Comparison of ENCODE assay signal across 18 cellular contexts in the genomic region with DNA sequence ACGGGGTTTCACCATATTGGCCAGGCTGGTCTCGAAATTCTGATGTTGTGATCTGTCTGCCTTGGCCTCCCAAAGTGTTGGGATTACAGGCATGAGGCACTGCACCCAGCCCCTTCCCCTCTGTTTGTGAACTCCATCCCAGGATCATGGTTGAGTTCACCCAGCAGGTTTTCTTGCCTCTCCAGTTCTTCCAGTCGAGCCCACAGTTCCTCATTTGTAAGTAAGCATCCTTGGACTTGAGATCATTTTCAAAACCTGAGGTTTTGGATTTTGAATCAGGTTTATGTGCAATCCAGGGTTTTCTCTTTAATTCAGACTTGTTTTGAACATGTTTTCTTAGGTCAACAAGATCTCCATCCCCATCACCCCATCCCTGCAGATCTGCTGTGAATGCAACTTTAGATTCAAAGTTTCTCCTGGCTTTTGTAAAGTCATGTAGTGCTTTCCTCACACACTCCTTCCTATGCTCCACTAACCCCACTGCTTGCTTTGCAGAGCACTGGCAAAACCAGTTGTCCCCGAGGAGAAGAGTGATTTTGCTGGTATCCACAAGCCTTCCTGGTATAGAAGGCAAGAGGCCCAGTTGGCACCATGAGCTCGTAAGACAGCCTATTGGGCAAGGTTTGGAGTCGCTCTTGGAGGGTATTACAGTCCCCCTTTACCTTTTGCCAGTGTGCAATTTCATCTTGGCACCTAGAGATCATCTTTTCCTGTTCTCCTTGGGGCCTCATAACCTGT. TPM values are rescaled to one million over a fixed set of nuclear protein-coding genes. Genes with fewer than 3 reads are reported as not detected.
A peak's percentile ranks its signal among the peaks of the same experiment; 100 is the strongest.
DNase-seq lines count a peak whose midpoint lies in the region; ATAC-seq and TF ChIP-seq lines count a peak whose summit lies in the region.
"Had no signal": no experiment of that assay in that cellular context is flagged by ENCODE, and none has a peak within 500 bp of the region (broad histone marks: within the 10 kb centered on the region; RNA-seq: fewer than 3 reads in every experiment).

No MANE protein-coding gene starts in this region.

- no peak overlapping the region for H3K4me3 ChIP-seq in endodermal cell (ENCODE audit: low read length)
- H3K4me3 ChIP-seq in vagina, result no peak overlapping the region

- no peak overlapping the region for H3K27ac Mint-ChIP-seq in endodermal cell
- H3K27ac Mint-ChIP-seq in osteocyte (ENCODE audit: unreplicated experiment), result no peak overlapping the region
- H3K27ac Mint-ChIP-seq in activated naive CD4-positive, alpha-beta T cell treated with anti-CD3 and anti-CD28 coated beads for 36 hours, result no peak overlapping the region
- H3K27ac Mint-ChIP-seq: CD4-positive, alpha-beta T cell had no signal

- CTCF ChIA-PET in activated naive CD4-positive, alpha-beta T cell treated with anti-CD3 and anti-CD28 coated beads for 36 hours (lab: Charles Lee), result interaction anchor here (1.3 kb wide), 1 partner anchor 22 kb away, joined by 7 read pairs; no protein-coding TSS in a partner anchor

- H3K36me3 ChIP-seq in endodermal cell (ENCODE audit: control insufficient read depth, insufficient read depth, low read length), result no peaks in the 10 kb centered on the region
- no peaks in the 10 kb centered on the region for H3K36me3 ChIP-seq in vagina

- H3K4me1 Mint-ChIP-seq in endodermal cell (no peaks in the 10 kb centered on the region), osteocyte (ENCODE audit: unreplicated experiment) (no peaks in the 10 kb centered on the region)
- H3K4me1 Mint-ChIP-seq in activated naive CD4-positive, alpha-beta T cell treated with anti-CD3 and anti-CD28 coated beads for 36 hours (ENCODE audit: low read depth), result no peaks in the 10 kb centered on the region

- no peak overlapping the region for H3K9ac ChIP-seq in endodermal cell (ENCODE audit: extremely low read depth, low read length, poor library complexity, severe bottlenecking)

- no peaks in the 10 kb centered on the region for H3K36me3 Mint-ChIP-seq in endodermal cell (ENCODE audit: low read depth)
- H3K36me3 Mint-ChIP-seq in osteocyte (ENCODE audit: unreplicated experiment), result no peaks in the 10 kb centered on the region
- H3K36me3 Mint-ChIP-seq in activated naive CD4-positive, alpha-beta T cell treated with anti-CD3 and anti-CD28 coated beads for 36 hours (ENCODE audit: low read depth), result no peaks in the 10 kb centered on the region

- no peak for ATAC-seq in HG02973 (IDR thresholded peaks at IDR 0.05; ENCODE audit: unreplicated experiment)
- ATAC-seq: HCT116 had no signal

- H3K9me3 ChIP-seq in endodermal cell (ENCODE audit: control insufficient read depth, low read length), result peaks cover 5% of the 10 kb centered on the region
- H3K9me3 ChIP-seq in vagina, result no peaks in the 10 kb centered on the region

- TF ChIP-seq CTCF in endodermal cell (conservative IDR thresholded peaks at IDR 0.05), result no peak
- no peak for TF ChIP-seq CTCF in osteocyte (IDR thresholded peaks at IDR 0.05)
- TF ChIP-seq CTCF in vagina (IDR thresholded peaks at IDR 0.05), result no peak

- H3K4me1 ChIP-seq in endodermal cell (ENCODE audit: control insufficient read depth, insufficient read depth, low read length) (no peaks in the 10 kb centered on the region), vagina (no peaks in the 10 kb centered on the region)

- intact Hi-C loops in vagina (cut with DNase I), result no loop called here
- intact Hi-C loops in activated naive CD4-positive, alpha-beta T cell treated with anti-CD3 and anti-CD28 coated beads for 36 hours (cut with micrococcal nuclease), result no loop called here

- peak; percentile 32 for DNase-seq in activated CD8-positive, alpha-beta memory T cell treated with anti-CD3 and anti-CD28 coated beads for 24 hours
- DNase-seq in activated CD8-positive, alpha-beta memory T cell treated with anti-CD3 and anti-CD28 coated beads, Interleukin-2, amount 50 U/mL, for 4 hours, result no peak
- DNase-seq in endodermal cell (peak; percentile 9), osteocyte (ENCODE audit: extremely low spot score, unreplicated experiment) (peak; percentile 59), vagina (ENCODE audit: extremely low spot score in 2 of 2) (peak; percentile 65 to 79), COLO829 (ENCODE audit: low spot score) (no peak)
- DNase-seq in activated naive CD4-positive, alpha-beta T cell treated with anti-CD3 and anti-CD28 coated beads for 36 hours, result no peak
- DNase-seq: C1 segment of cervical spinal cord; CD4-positive, alpha-beta T cell; DMS153; DND-41; GDM1; IMR-90 had no signal

- H3K27ac ChIP-seq in endodermal cell (ENCODE audit: low read depth, low read length), result no peak overlapping the region
- no peak overlapping the region for H3K27ac ChIP-seq in vagina
- H3K27ac ChIP-seq: 22Rv1 had no signal

- H3K9me3 Mint-ChIP-seq in endodermal cell, result peaks cover 2% of the 10 kb centered on the region
- H3K9me3 Mint-ChIP-seq in osteocyte (ENCODE audit: unreplicated experiment), result no peaks in the 10 kb centered on the region
- H3K9me3 Mint-ChIP-seq in activated naive CD4-positive, alpha-beta T cell treated with anti-CD3 and anti-CD28 coated beads for 36 hours, result no peaks in the 10 kb centered on the region
- H3K9me3 Mint-ChIP-seq: CD4-positive, alpha-beta T cell had no signal

- 71 to 93% methylated on average over 4 to 6 of the region's 6 CpGs for WGBS in endodermal cell (ENCODE audit: insufficient coverage in 1 of 2, insufficient read length in 1 of 2), 2 experiments

- peaks cover 92% of the 10 kb centered on the region for H3K27me3 ChIP-seq in endodermal cell (ENCODE audit: control insufficient read depth, insufficient read depth, low read length, poor library complexity, severe bottlenecking)
- H3K27me3 ChIP-seq in vagina, result no peaks in the 10 kb centered on the region

- H3K4me3 Mint-ChIP-seq in endodermal cell (no peak overlapping the region), osteocyte (ENCODE audit: unreplicated experiment) (no peak overlapping the region)
- H3K4me3 Mint-ChIP-seq in activated naive CD4-positive, alpha-beta T cell treated with anti-CD3 and anti-CD28 coated beads for 36 hours, result no peak overlapping the region
- H3K4me3 Mint-ChIP-seq: CD4-positive, alpha-beta T cell had no signal

- no peak for TF ChIP-seq POLR2A in vagina (IDR thresholded peaks at IDR 0.05)

- H3K27me3 Mint-ChIP-seq in endodermal cell (ENCODE audit: insufficient read depth) (peaks cover 99% of the 10 kb centered on the region), osteocyte (ENCODE audit: unreplicated experiment) (peaks cover 31% of the 10 kb centered on the region)
- H3K27me3 Mint-ChIP-seq in activated naive CD4-positive, alpha-beta T cell treated with anti-CD3 and anti-CD28 coated beads for 36 hours (ENCODE audit: low read depth), result peaks cover 2% of the 10 kb centered on the region

RNA-seq across cellular contexts. Expression of a gene that starts 14.7 kb away (rescaled TPM):
- total RNA-seq in endodermal cell (not detected), osteocyte (not detected in 2 replicates), vagina (not detected)
- polyA plus RNA-seq in endodermal cell (2013, experiment 1 of 2), result not detected
- polyA plus RNA-seq in endodermal cell (2013, experiment 2 of 2), result not detected
- not detected for total RNA-seq in activated naive CD4-positive, alpha-beta T cell treated with anti-CD3 and anti-CD28 coated beads for 36 hours
- total RNA-seq: A673; CD4-positive, alpha-beta T cell; HT-29; IMR-90 had no signal
- polyA plus RNA-seq: IMR-90 had no signal

Comparison
In these comparisons a context has a peak if more than half of its experiments do, and no peak if none do; other contexts are left out.
1. DNase-seq: peak in activated CD8-positive, alpha-beta memory T cell treated with anti-CD3 and anti-CD28 coated beads for 24 hours (single experiment), endodermal cell (single experiment), osteocyte (single experiment) and vagina (2 of 2); none in activated CD8-positive, alpha-beta memory T cell treated with anti-CD3 and anti-CD28 coated beads, Interleukin-2, amount 50 U/mL, for 4 hours (single experiment), COLO829 (single experiment) and activated naive CD4-positive, alpha-beta T cell treated with anti-CD3 and anti-CD28 coated beads for 36 hours (single experiment).